Comparison of ENCODE assay signal across 19 cellular contexts in genomic region chr10:69878951-69879350, GRCh38.
DNase-seq lines count a peak whose midpoint lies in the region; ATAC-seq and TF ChIP-seq lines count a peak whose summit lies in the region.
"Had no signal": no experiment of that assay in that cellular context is flagged by ENCODE, and none has a peak within 500 bp of the region (broad histone marks: within the 10 kb centered on the region; RNA-seq: fewer than 3 reads in every experiment).

No MANE protein-coding gene starts in this region.

- H3K4me2 ChIP-seq in mesendoderm (ENCODE audit: low read length) = no peak overlapping the region
- no peak overlapping the region for H3K4me2 ChIP-seq in osteoblast (ENCODE audit: insufficient read depth, low read length)

- H3K4ac ChIP-seq in mesendoderm (ENCODE audit: low read depth, low read length) = no peak overlapping the region

- H2BK5ac ChIP-seq in mesendoderm (ENCODE audit: low read length) = no peak overlapping the region

- H3K9me3 Mint-ChIP-seq in brain = peaks cover 0 to 3% (median 0%) of the 10 kb centered on the region in 5 experiments
- no peaks in the 10 kb centered on the region for H3K9me3 Mint-ChIP-seq in activated naive CD8-positive, alpha-beta T cell treated with anti-CD3 and anti-CD28 coated beads for 36 hours
- H3K9me3 Mint-ChIP-seq in CD4-positive, alpha-beta memory T cell = no peaks in the 10 kb centered on the region
- H3K9me3 Mint-ChIP-seq: CD8-positive, alpha-beta memory T cell had no signal

- peak overlapping the region in 1 of 5 experiments; percentile 19 for H3K4me3 Mint-ChIP-seq in brain
- H3K4me3 Mint-ChIP-seq in activated naive CD8-positive, alpha-beta T cell treated with anti-CD3 and anti-CD28 coated beads for 36 hours = no peak overlapping the region
- no peak overlapping the region for H3K4me3 Mint-ChIP-seq in CD4-positive, alpha-beta memory T cell
- H3K4me3 Mint-ChIP-seq: B cell; CD8-positive, alpha-beta memory T cell had no signal

- peak overlapping the region; percentile 22 for H2AK5ac ChIP-seq in mesendoderm (ENCODE audit: low read length)

- no peak overlapping the region for H4K8ac ChIP-seq in mesendoderm (ENCODE audit: low read depth, low read length)

- no peaks in the 10 kb centered on the region for H3K36me3 Mint-ChIP-seq in brain
- no peaks in the 10 kb centered on the region for H3K36me3 Mint-ChIP-seq in activated naive CD8-positive, alpha-beta T cell treated with anti-CD3 and anti-CD28 coated beads for 36 hours
- H3K36me3 Mint-ChIP-seq in CD4-positive, alpha-beta memory T cell = no peaks in the 10 kb centered on the region
- H3K36me3 Mint-ChIP-seq: CD8-positive, alpha-beta memory T cell had no signal

- no peak overlapping the region for H3K9ac ChIP-seq in mesendoderm (ENCODE audit: low read length)

- H3K36me3 ChIP-seq in HEK293 (ENCODE audit: control insufficient read depth in 2 of 2, insufficient read depth in 1 of 2, low read length in 2 of 2) (no peaks in the 10 kb centered on the region), mesendoderm (ENCODE audit: control insufficient read depth, insufficient read depth, low read length) (no peaks in the 10 kb centered on the region), osteoblast (ENCODE audit: insufficient read depth, low read length) (no peaks in the 10 kb centered on the region)
- no peaks in the 10 kb centered on the region for H3K36me3 ChIP-seq in CD4-positive, alpha-beta memory T cell (ENCODE audit: insufficient read depth, low read length)
- H3K36me3 ChIP-seq: BLaER1 treated with 17β-estradiol and CSF1 and Interleukin-3, amounts not matched to agents 10 nM and 100 nM had no signal

- no peak for TF ChIP-seq CTCF in HEK293 (tag by site-specific recombination; IDR thresholded peaks at IDR 0.05)
- no peak for TF ChIP-seq CTCF in brain (conservative IDR thresholded peaks at IDR 0.05)
- TF ChIP-seq CTCF in osteoblast (IDR thresholded peaks at IDR 0.05; ENCODE audit: extremely low read depth, low read depth, low read length) = no peak

- H4K5ac ChIP-seq in mesendoderm (ENCODE audit: low read length) = no peak overlapping the region

- H3K27me3 ChIP-seq in mesendoderm (ENCODE audit: insufficient read depth, low read length, poor library complexity) (no peaks in the 10 kb centered on the region), osteoblast (ENCODE audit: insufficient read depth, low read length) (no peaks in the 10 kb centered on the region)
- no peaks in the 10 kb centered on the region for H3K27me3 ChIP-seq in CD4-positive, alpha-beta memory T cell (ENCODE audit: insufficient read depth, low read length)

- H3K4me3 ChIP-seq in HEK293 (ENCODE audit: low read depth, low read length) (no peak overlapping the region), mesendoderm (ENCODE audit: low read length) (no peak overlapping the region), osteoblast (ENCODE audit: insufficient read depth, low read length) (no peak overlapping the region)
- H3K4me3 ChIP-seq in CD4-positive, alpha-beta memory T cell (ENCODE audit: low read length in 2 of 2) = no peak overlapping the region
- H3K4me3 ChIP-seq: BLaER1 treated with 17β-estradiol and CSF1 and Interleukin-3, amounts not matched to agents 10 nM and 100 nM; GM12878 had no signal

- H3K9me3 ChIP-seq in HEK293 (ENCODE audit: control insufficient read depth, insufficient read depth, low read depth, low read length) = no peaks in the 10 kb centered on the region
- H3K9me3 ChIP-seq in osteoblast (ENCODE audit: low read depth, low read length) = no peaks in the 10 kb centered on the region
- H3K9me3 ChIP-seq in CD4-positive, alpha-beta memory T cell (ENCODE audit: control insufficient read depth in 1 of 2, low read length in 2 of 2) = no peaks in the 10 kb centered on the region
- H3K9me3 ChIP-seq: BLaER1 treated with 17β-estradiol and CSF1 and Interleukin-3, amounts not matched to agents 10 nM and 100 nM had no signal

- no peak for DNase-seq in mesendoderm
- DNase-seq in osteoblast (ENCODE audit: insufficient read length, low spot score, missing footprints) = peak; percentile 35
- DNase-seq in activated naive CD8-positive, alpha-beta T cell treated with anti-CD3 and anti-CD28 coated beads for 36 hours = no peak
- DNase-seq in activated effector memory CD4-positive, alpha-beta T cell treated with Interleukin-2 at 50 U/mL for 16 hours = no peak
- DNase-seq in CD4-positive, alpha-beta memory T cell = no peak
- DNase-seq: 8988T; CD8-positive, alpha-beta memory T cell; COR-L47; DMS 273 treated with DMSO at 0.1 percent for 48 hours; DMS53; DND-41; EL had no signal

- peak overlapping the region in 3 of 5 experiments; percentile 11 to 95 (median 84) for H3K27ac Mint-ChIP-seq in brain
- H3K27ac Mint-ChIP-seq in activated naive CD8-positive, alpha-beta T cell treated with anti-CD3 and anti-CD28 coated beads for 36 hours = no peak overlapping the region
- no peak overlapping the region for H3K27ac Mint-ChIP-seq in CD4-positive, alpha-beta memory T cell
- H3K27ac Mint-ChIP-seq: B cell; CD8-positive, alpha-beta memory T cell had no signal

- H3K79me2 ChIP-seq in mesendoderm (ENCODE audit: control insufficient read depth, insufficient read depth, low read length) (no peaks in the 10 kb centered on the region), osteoblast (ENCODE audit: insufficient read depth, low read length) (no peaks in the 10 kb centered on the region)

- no peak overlapping the region for H2AFZ ChIP-seq in osteoblast (ENCODE audit: low read length)

- peak overlapping the region; percentile 10 for H3K56ac ChIP-seq in mesendoderm (ENCODE audit: low read length)

- WGBS in mesendoderm (ENCODE audit: extremely low coverage, insufficient coverage, low lambda C conversion rate) = no CpG with 5 or more reads among the region's 3 CpGs

- H2BK120ac ChIP-seq in mesendoderm (ENCODE audit: low read depth, low read length) = no peak overlapping the region

- peaks cover 82% of the 10 kb centered on the region for H3K4me1 Mint-ChIP-seq in brain
- H3K4me1 Mint-ChIP-seq in activated naive CD8-positive, alpha-beta T cell treated with anti-CD3 and anti-CD28 coated beads for 36 hours = no peaks in the 10 kb centered on the region
- no peaks in the 10 kb centered on the region for H3K4me1 Mint-ChIP-seq in CD4-positive, alpha-beta memory T cell
- H3K4me1 Mint-ChIP-seq: B cell; CD8-positive, alpha-beta memory T cell had no signal

- H3K27me3 Mint-ChIP-seq in brain = no peaks in the 10 kb centered on the region
- peaks cover 12% of the 10 kb centered on the region for H3K27me3 Mint-ChIP-seq in activated naive CD8-positive, alpha-beta T cell treated with anti-CD3 and anti-CD28 coated beads for 36 hours
- H3K27me3 Mint-ChIP-seq in CD4-positive, alpha-beta memory T cell = peaks cover 28 to 29% of the 10 kb centered on the region in 2 donors

- H3K79me1 ChIP-seq in mesendoderm (ENCODE audit: low read length) = peaks cover 3% of the 10 kb centered on the region

- H3K18ac ChIP-seq in mesendoderm (ENCODE audit: low read length) = no peak overlapping the region

- no peaks in the 10 kb centered on the region for H4K20me1 ChIP-seq in osteoblast (ENCODE audit: insufficient read depth, low read length)
- H4K20me1 ChIP-seq: BLaER1 treated with 17β-estradiol and CSF1 and Interleukin-3, amounts not matched to agents 10 nM and 100 nM had no signal

- no peak overlapping the region for H2BK15ac ChIP-seq in mesendoderm (replicated peaks; ENCODE audit: low read depth)

- intact Hi-C loops in CD4-positive, alpha-beta memory T cell (cut with micrococcal nuclease) = no loop called here

- no peak for ATAC-seq in GM18861 (IDR thresholded peaks at IDR 0.05; ENCODE audit: unreplicated experiment)
- ATAC-seq: GM12878, HCT116 had no signal

- no peaks in the 10 kb centered on the region for H3K4me1 ChIP-seq in HEK293 (ENCODE audit: control insufficient read depth, insufficient read depth, low read length)
- H3K4me1 ChIP-seq in mesendoderm (ENCODE audit: control insufficient read depth, low read depth, low read length) = peaks cover 27% of the 10 kb centered on the region
- peaks cover 17% of the 10 kb centered on the region for H3K4me1 ChIP-seq in osteoblast (ENCODE audit: insufficient read depth, low read length)
- no peaks in the 10 kb centered on the region for H3K4me1 ChIP-seq in CD4-positive, alpha-beta memory T cell (ENCODE audit: insufficient read depth, low read length)

- CTCF ChIA-PET in HEK293 (lab: Yijun Ruan, JAX) = interaction anchor here (1.1 to 1.5 kb wide), 2 partner anchors 10 to 36 kb away, joined by 3 to 7 read pairs; no protein-coding TSS in a partner anchor
- CTCF ChIA-PET in CD4-positive, alpha-beta memory T cell (lab: Charles Lee; ENCODE audit: partially characterized antibody) = no interaction called here

- no peak overlapping the region for H3K27ac ChIP-seq in HEK293 (ENCODE audit: extremely low read depth, low read depth, low read length)
- no peak overlapping the region for H3K27ac ChIP-seq in mesendoderm (ENCODE audit: low read depth, low read length)
- H3K27ac ChIP-seq in osteoblast (ENCODE audit: low read depth, low read length) = no peak overlapping the region
- no peak overlapping the region for H3K27ac ChIP-seq in CD4-positive, alpha-beta memory T cell (ENCODE audit: low read depth, low read length)
- H3K27ac ChIP-seq: BLaER1 treated with 17β-estradiol and CSF1 and Interleukin-3, amounts not matched to agents 10 nM and 100 nM had no signal

- POLR2A ChIA-PET in HEK293 (lab: Yijun Ruan, JAX) = interaction anchor here (1.4 kb wide), 1 partner anchor 9 kb away, joined by 5 read pairs; no protein-coding TSS in a partner anchor
- POLR2A ChIA-PET in CD4-positive, alpha-beta memory T cell (lab: Charles Lee; ENCODE audit: partially characterized antibody) = no interaction called here

- peak overlapping the region; percentile 84 for H3K23ac ChIP-seq in mesendoderm (ENCODE audit: low read length)

TF ChIP-seq in HEK293, 187 proteins besides CTCF, POLR2A, EP300 and RAD21:
- 0 out of 2 replicates have a peak, but pooled peaks have one; percentile 65 for TF ChIP-seq ZNF768 (tag by site-specific recombination; IDR thresholded peaks at IDR 0.05)
- TF ChIP-seq GLI4 (tag by site-specific recombination; IDR thresholded peaks at IDR 0.05) = no peak
TF ChIP-seq in HEK293: peak in this region for 1.

Comparison
In these comparisons a context has a peak if more than half of its experiments do, and no peak if none do; other contexts are left out.
1. H3K27ac Mint-ChIP-seq: peak in brain (3 of 5); none in activated naive CD8-positive, alpha-beta T cell treated with anti-CD3 and anti-CD28 coated beads for 36 hours (single experiment) and CD4-positive, alpha-beta memory T cell (0 of 7).